Comparison of ENCODE assay signal across 9 cellular contexts in the genomic region with DNA sequence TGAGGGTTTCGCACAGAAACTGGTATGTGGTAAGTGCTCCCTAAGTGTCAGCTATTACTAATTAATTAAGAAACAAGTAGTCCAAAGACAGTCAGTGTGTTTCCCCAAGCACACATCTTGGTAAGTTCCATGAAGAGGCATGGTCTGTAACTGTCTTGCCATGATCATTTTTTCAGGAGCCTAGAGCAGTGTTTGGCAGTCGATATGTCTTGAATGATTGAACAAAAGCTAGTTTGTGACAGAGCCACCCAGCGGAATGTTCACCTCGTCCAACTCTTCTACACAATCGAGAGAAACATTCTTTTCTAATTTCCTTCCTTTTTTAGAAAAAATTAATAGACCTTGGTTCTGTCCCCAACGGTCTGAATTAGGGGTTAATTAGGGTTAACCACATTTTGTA. TPM values are rescaled to one million over a fixed set of nuclear protein-coding genes. Genes with fewer than 3 reads are reported as not detected.
DNase-seq lines count a peak whose midpoint lies in the region; ATAC-seq, FAIRE-seq and TF ChIP-seq lines count a peak whose summit lies in the region.
"Had no signal": no experiment of that assay in that cellular context is flagged by ENCODE, and none has a peak within 500 bp of the region (broad histone marks: within the 10 kb centered on the region; RNA-seq: fewer than 3 reads in every experiment).

No MANE protein-coding gene starts in this region.

- peaks cover 21% of the 10 kb centered on the region for H3K9me3 ChIP-seq in A549
- H3K9me3 ChIP-seq in mesenchymal stem cell (ENCODE audit: control insufficient read depth, low read length) = peaks cover 15% of the 10 kb centered on the region

- no peak overlapping the region for H3K18ac ChIP-seq in mesenchymal stem cell (ENCODE audit: low read depth in 1 of 2, low read length in 2 of 2)

- TF ChIP-seq POLR2A in A549 (IDR thresholded peaks at IDR 0.05; ENCODE audit: low read length) = no peak

- no peaks in the 10 kb centered on the region for H3K36me3 ChIP-seq in mesenchymal stem cell (ENCODE audit: control insufficient read depth in 1 of 2, insufficient read depth in 2 of 2, low read depth in 1 of 2, low read length in 2 of 2)

- no peak overlapping the region for H3K4ac ChIP-seq in mesenchymal stem cell (ENCODE audit: low read depth in 1 of 2, low read length in 2 of 2)

- H3K79me1 ChIP-seq in mesenchymal stem cell (replicated peaks; ENCODE audit: low read length, poor library complexity, severe bottlenecking) = no peaks in the 10 kb centered on the region

- peaks cover 0 to 3% of the 10 kb centered on the region in 2 experiments for H3K27me3 ChIP-seq in mesenchymal stem cell (ENCODE audit: control insufficient read depth in 1 of 2, insufficient read depth in 1 of 2, low read length in 2 of 2)

- H3K4me1 ChIP-seq in A549 (peaks cover 20% of the 10 kb centered on the region), mesenchymal stem cell (ENCODE audit: control insufficient read depth, insufficient read depth, low read depth, low read length) (peaks cover 4% of the 10 kb centered on the region)

- H2BK15ac ChIP-seq in mesenchymal stem cell (ENCODE audit: low read depth, poor library complexity, severe bottlenecking) = no peak overlapping the region

- no peak overlapping the region for H4K8ac ChIP-seq in mesenchymal stem cell (ENCODE audit: low read length)

- H2AFZ ChIP-seq in mesenchymal stem cell (ENCODE audit: low read depth, low read length) = no peak overlapping the region

- H3K23ac ChIP-seq in mesenchymal stem cell (ENCODE audit: low read length in 2 of 2) = no peak overlapping the region

- no peak overlapping the region for H3K14ac ChIP-seq in mesenchymal stem cell (ENCODE audit: low read length in 2 of 2)

- no peak for TF ChIP-seq EP300 in A549 (IDR thresholded peaks at IDR 0.05)

- CTCF ChIA-PET in A549 (lab: Yijun Ruan, JAX) = interaction anchor here (0.6 to 2.4 kb wide), 17 partner anchors 9 to 127 kb away, joined by 3 to 10 read pairs (median 3); a partner anchor contains a TSS

- POLR2A ChIA-PET in A549 (lab: Yijun Ruan, JAX) = interaction anchor here (1.0 to 3.4 kb wide), 4 partner anchors 12 to 76 kb away, joined by 3 to 75 read pairs (median 7); a partner anchor contains a TSS

- TF ChIP-seq CTCF in A549 (IDR thresholded peaks at IDR 0.05) = no peak

- peak overlapping the region; percentile 84 for H3K9ac ChIP-seq in mesenchymal stem cell (ENCODE audit: low read length)

- H4K91ac ChIP-seq in mesenchymal stem cell (ENCODE audit: low read length) = no peak overlapping the region

- WGBS in A549 (ENCODE audit: missing lambda C conversion rate) = 49% methylated on average over 6 of the region's 6 CpGs
- WGBS in adipose tissue, 3 donors = 37 to 57% (median 39%) methylated on average over 6 of the region's 6 CpGs
- WGBS in mesenchymal stem cell = 91% methylated on average over 5 of the region's 6 CpGs

- H2AK5ac ChIP-seq in mesenchymal stem cell (ENCODE audit: low read length, severe bottlenecking) = no peak overlapping the region

- H2BK5ac ChIP-seq in mesenchymal stem cell (ENCODE audit: low read depth, low read length, poor library complexity, severe bottlenecking) = no peak overlapping the region

- no peak for FAIRE-seq in A549 (lab: Jason Lieb, UNC)

- H3K4me3 ChIP-seq in A549 = no peak overlapping the region
- peak overlapping the region in 1 of 2 experiments; percentile 55 for H3K4me3 ChIP-seq in mesenchymal stem cell (ENCODE audit: insufficient read depth in 1 of 2, low read depth in 1 of 2, low read length in 2 of 2)

- H3K27ac ChIP-seq in A549 (peak overlapping the region; percentile 65 to 83), adipose tissue (ENCODE audit: low read depth, low read length) (peak overlapping the region; percentile 86), mesenchymal stem cell (ENCODE audit: low read length, poor library complexity, severe bottlenecking) (no peak overlapping the region)

- DNase-seq in A549 (ENCODE audit: low read depth in 1 of 2, low spot score in 1 of 2) (no peak), mesenchymal stem cell (no peak)
- DNase-seq: DMS53 had no signal

- no peak overlapping the region for H2BK12ac ChIP-seq in mesenchymal stem cell (ENCODE audit: low read length in 2 of 2)

- no peak for TF ChIP-seq RAD21 in A549 (conservative IDR thresholded peaks at IDR 0.05 in 1 of 2, IDR thresholded peaks at IDR 0.05 in 1 of 2)

- ATAC-seq in A549 (peak; percentile 14 to 17; a peak in 3 of 6 replicates), HG03097 (IDR thresholded peaks at IDR 0.05; ENCODE audit: low FRiP score, unreplicated experiment) (peak; percentile 12), HG02981 (IDR thresholded peaks at IDR 0.05; ENCODE audit: unreplicated experiment) (no peak), GM21717 (IDR thresholded peaks at IDR 0.05; ENCODE audit: unreplicated experiment) (no peak), esophagus mucosa (no peak)
- no peak for ATAC-seq in activated CD4-positive, CD25-positive, alpha-beta regulatory T cell treated with anti-CD3 and anti-CD28 coated beads, Interleukin-2, amount 50 U/mL, for 24 hours

- H3K4me2 ChIP-seq in A549 = peak overlapping the region; percentile 76
- no peak overlapping the region for H3K4me2 ChIP-seq in mesenchymal stem cell (ENCODE audit: low read length, poor library complexity, severe bottlenecking)

- H2BK120ac ChIP-seq in mesenchymal stem cell (ENCODE audit: low read depth, low read length) = no peak overlapping the region

TF ChIP-seq in A549, 52 proteins besides CTCF, POLR2A, EP300 and RAD21:
- TF ChIP-seq FOSL2 (IDR thresholded peaks at IDR 0.05) (no peak), FOSL2 (CRISPR knock-in tag; IDR thresholded peaks at IDR 0.05) (no peak), ZFP36 (IDR thresholded peaks at IDR 0.05; ENCODE audit: borderline replicate concordance, partially characterized antibody) (no peak)

RNA-seq across cellular contexts. Expression of a gene that starts 57.5 kb away (rescaled TPM):
- polyA plus RNA-seq in A549 (2011; rRNA removed) = 2,791 and 4,959 TPM in 2 replicates
- polyA plus RNA-seq in A549 (2012; cell fraction: cytosol; rRNA removed) = 6,916 and 9,060 TPM in 2 replicates
- 2,875 and 3,583 TPM in 2 replicates for polyA plus RNA-seq in A549 (2012; cell fraction: nucleus; rRNA removed)
- polyA plus RNA-seq in A549 (2017; fragmentation: RNase III; extraction: RNeasy Plus Mini Kit Qiagen cat#74134 plus additional on column Dnase treatment) = 12,354 to 13,747 TPM (median 12,799 TPM) in 3 replicates
- polyA minus RNA-seq in A549 (2011; rRNA and poly(A)+ RNA removed) = 2,337 and 2,680 TPM in 2 replicates
- polyA plus RNA-seq in adipose tissue = over 10,000 TPM in 1 of 3 donors, 1,000 to 10,000 TPM in 2; 2,935 to 16,025 (median 7,473) TPM
- 3,841 TPM for polyA plus RNA-seq in mesenchymal stem cell (2013, experiment 1 of 2)
- polyA plus RNA-seq in mesenchymal stem cell (2013, experiment 2 of 2) = 3,893 TPM
- total RNA-seq in esophagus mucosa = 911 TPM

Comparison
In these comparisons a context has a peak if more than half of its experiments do, and no peak if none do; other contexts are left out.
1. ATAC-seq: peak in A549 (2 of 2) and HG03097 (single experiment); none in HG02981 (single experiment), activated CD4-positive, CD25-positive, alpha-beta regulatory T cell treated with anti-CD3 and anti-CD28 coated beads, Interleukin-2, amount 50 U/mL, for 24 hours (0 of 2), GM21717 (single experiment) and esophagus mucosa (single experiment).